ENCODE assay signal across 9 cellular contexts in genomic region chr2:152222975-152223638, GRCh38. TPM values are rescaled to one million over a fixed set of nuclear protein-coding genes. Genes with fewer than 3 reads are reported as not detected.
DNase-seq lines count a peak whose midpoint lies in the region; ATAC-seq and TF ChIP-seq lines count a peak whose summit lies in the region.
"Had no signal": no experiment of that assay in that cellular context is flagged by ENCODE, and none has a peak within 500 bp of the region (broad histone marks: within the 10 kb centered on the region; RNA-seq: fewer than 3 reads in every experiment).

No MANE protein-coding gene starts in this region.

- H3K9me3 ChIP-seq in A673 (ENCODE audit: low read depth, low read length, poor library complexity, severe bottlenecking) = no peaks in the 10 kb centered on the region
- H3K9me3 ChIP-seq: upper lobe of left lung had no signal

- H3K27me3 ChIP-seq in A673 (replicated peaks; ENCODE audit: insufficient read depth, low read depth, low read length, poor library complexity) = no peaks in the 10 kb centered on the region
- H3K27me3 ChIP-seq: upper lobe of left lung had no signal

- CTCF ChIA-PET in A673 (lab: Charles Lee) = no interaction called here

- intact Hi-C loops in A673 (cut with micrococcal nuclease; ENCODE audit: unreplicated experiment) = no loop called here
- intact Hi-C loops in left colon (cut with DNase I, micrococcal nuclease) = no loop called here

- ATAC-seq in left colon = peak; percentile 64

- no TSS peak for BruUV-seq in A673 (replicated peaks; lab: Mats Ljungman, UMichigan)

- no peak for TF ChIP-seq CTCF in A673 (conservative IDR thresholded peaks at IDR 0.05; ENCODE audit: low read depth, low read length)

- peak; percentile 92 for DNase-seq in A673 (ENCODE audit: low spot score)
- DNase-seq in KG1 (lab: John Stamatoyannopoulos, UW) = peak; percentile 19
- peak; percentile 86 for DNase-seq in amniotic epithelial cell (ENCODE audit: low read depth)
- DNase-seq in left colon = peak; percentile 34 to 43
- no peak for DNase-seq in T-helper 9 cell
- no peak for DNase-seq in activated CD4-positive, alpha-beta T cell treated with anti-CD3 and anti-CD28 coated beads, Interleukin-2, amount 50 U/mL, for 1 hour
- DNase-seq in stimulated activated CD4-positive, alpha-beta T cell treated with anti-CD3 and anti-CD28 coated beads, Interleukin-15, amount 100 ng/mL, for 24 hours = no peak
- no peak for DNase-seq in T1000 (lab: John Stamatoyannopoulos, UW)

- no peak overlapping the region for H3K4me3 ChIP-seq in A673 (ENCODE audit: low read depth, low read length, poor library complexity, severe bottlenecking)
- H3K4me3 ChIP-seq: upper lobe of left lung had no signal

- H3K36me3 ChIP-seq in A673 (ENCODE audit: insufficient read depth, low read length, poor library complexity, severe bottlenecking) = no peaks in the 10 kb centered on the region
- H3K36me3 ChIP-seq: upper lobe of left lung had no signal

- POLR2A ChIA-PET in A673 (lab: Charles Lee; ENCODE audit: low non-redundant PET) = no interaction called here

- H3K27ac ChIP-seq in A673 (ENCODE audit: low read depth, low read length, poor library complexity, severe bottlenecking) = no peak overlapping the region
- H3K27ac ChIP-seq: upper lobe of left lung had no signal

- H3K4me1 ChIP-seq in A673 (ENCODE audit: insufficient read depth, low read length, poor library complexity, severe bottlenecking) = peaks cover 19% of the 10 kb centered on the region

RNA-seq across cellular contexts. Expression of gene STAM2, which starts 47.5 kb away (rescaled TPM):
- 21.3 and 28.1 TPM in 2 replicates for total RNA-seq in A673 (2021)
- 10 to 100 TPM; 35.8 to 43.5 TPM for total RNA-seq in left colon

Comparison
In these comparisons a context has a peak if more than half of its experiments do, and no peak if none do; other contexts are left out.
1. DNase-seq: peak in A673 (single experiment), KG1 (single experiment), amniotic epithelial cell (single experiment) and left colon (2 of 2); none in T-helper 9 cell (single experiment), activated CD4-positive, alpha-beta T cell treated with anti-CD3 and anti-CD28 coated beads, Interleukin-2, amount 50 U/mL, for 1 hour (single experiment), stimulated activated CD4-positive, alpha-beta T cell treated with anti-CD3 and anti-CD28 coated beads, Interleukin-15, amount 100 ng/mL, for 24 hours (single experiment) and T1000 (single experiment).